18 cellular contexts compared by ENCODE assay signal in genomic region chr4:87018751-87019150, GRCh38.
DNase-seq lines count a peak whose midpoint lies in the region; ATAC-seq and TF ChIP-seq lines count a peak whose summit lies in the region.
"Had no signal": no experiment of that assay in that cellular context is flagged by ENCODE, and none has a peak within 500 bp of the region (broad histone marks: within the 10 kb centered on the region; RNA-seq: fewer than 3 reads in every experiment).

No MANE protein-coding gene starts in this region.

- H3K79me2 ChIP-seq in mammary epithelial cell (ENCODE audit: insufficient read depth, low read length) = peaks cover 94% of the 10 kb centered on the region

- POLR2A ChIA-PET in MCF 10A (lab: Yijun Ruan, JAX) = interaction anchor here (0.8 to 1.4 kb wide), 5 partner anchors 9 to 92 kb away, joined by 3 to 7 read pairs (median 5); no protein-coding TSS in a partner anchor

- CTCF ChIA-PET in MCF 10A (lab: Yijun Ruan, JAX) = no interaction called here
- CTCF ChIA-PET in mammary epithelial cell (lab: Charles Lee; ENCODE audit: low non-redundant PET) = no interaction called here

- no peaks in the 10 kb centered on the region for H4K20me1 ChIP-seq in mammary epithelial cell (ENCODE audit: insufficient read depth, low read length)

- H3K9ac ChIP-seq in mammary epithelial cell (ENCODE audit: insufficient read depth, low read length) = no peak overlapping the region

- in situ Hi-C loops in mammary epithelial cell (cut with MboI; ENCODE audit: low sequenced_read_pairs in 2 of 2) = no loop called here

- H3K9me3 Mint-ChIP-seq in MCF 10A (ENCODE audit: unreplicated experiment) (peaks cover 7% of the 10 kb centered on the region), memory B cell (peaks cover 2% of the 10 kb centered on the region)
- H3K9me3 Mint-ChIP-seq: effector memory CD8-positive, alpha-beta T cell; H9 had no signal

- H3K4me1 Mint-ChIP-seq in MCF 10A (ENCODE audit: insufficient read depth, unreplicated experiment) (peaks cover 37% of the 10 kb centered on the region), T-helper 17 cell (peaks cover 56% of the 10 kb centered on the region), memory B cell (peaks cover 35% of the 10 kb centered on the region)

- H3K4me3 Mint-ChIP-seq in MCF 10A (ENCODE audit: unreplicated experiment) (no peak overlapping the region), T-helper 17 cell (no peak overlapping the region), memory B cell (no peak overlapping the region)
- H3K4me3 Mint-ChIP-seq: H9 had no signal

- peaks cover 10% of the 10 kb centered on the region for H3K4me1 ChIP-seq in mammary epithelial cell (ENCODE audit: insufficient read depth, low read length)
- peaks cover 0 to 94% (median 54%) of the 10 kb centered on the region in 4 donors for H3K4me1 ChIP-seq in tibial artery
- H3K4me1 ChIP-seq in upper lobe of right lung = peaks cover 64% of the 10 kb centered on the region

- H3K27ac Mint-ChIP-seq in MCF 10A (ENCODE audit: low read depth, unreplicated experiment) (peak overlapping the region; percentile 69), T-helper 17 cell (peak overlapping the region; percentile 29), memory B cell (peak overlapping the region; percentile 82)

- H3K27me3 Mint-ChIP-seq in MCF 10A (ENCODE audit: insufficient read depth, unreplicated experiment) (no peaks in the 10 kb centered on the region), T-helper 17 cell (no peaks in the 10 kb centered on the region), memory B cell (no peaks in the 10 kb centered on the region)
- H3K27me3 Mint-ChIP-seq: effector memory CD8-positive, alpha-beta T cell had no signal

- dilution Hi-C loops in mammary epithelial cell (cut with HindIII; ENCODE audit: low sequenced_read_pairs) = no loop called here

- H3K36me3 ChIP-seq in mammary epithelial cell (ENCODE audit: insufficient read depth, low read length) (no peaks in the 10 kb centered on the region), tibial artery (no peaks in the 10 kb centered on the region), upper lobe of right lung (no peaks in the 10 kb centered on the region)
- H3K36me3 ChIP-seq: MG63 had no signal

- H2AFZ ChIP-seq in mammary epithelial cell (ENCODE audit: low read depth, low read length) = no peak overlapping the region

- H3K4me3 ChIP-seq in mammary epithelial cell (replicated peaks in 1 of 3; ENCODE audit: insufficient read depth in 1 of 3, low read depth in 2 of 3, low read length in 3 of 3) (no peak overlapping the region), tibial artery (no peak overlapping the region), upper lobe of right lung (no peak overlapping the region)
- H3K4me3 ChIP-seq: MG63, mucosa of descending colon had no signal

- intact Hi-C loops in MCF 10A (cut with micrococcal nuclease) (no loop called here), mammary epithelial cell (cut with micrococcal nuclease) (no loop called here), tibial artery (cut with DNase I; ENCODE audit: low total_unique reads) (no loop called here), upper lobe of right lung (cut with DNase I) (no loop called here)

- H3K4me2 ChIP-seq in mammary epithelial cell (ENCODE audit: insufficient read depth, low read depth, low read length) = no peak overlapping the region

- no peak overlapping the region for H3K27ac ChIP-seq in mammary epithelial cell (ENCODE audit: insufficient read depth, low read depth, low read length)
- peak overlapping the region; percentile 49 to 52 for H3K27ac ChIP-seq in tibial artery
- H3K27ac ChIP-seq in upper lobe of right lung = no peak overlapping the region

- no peaks in the 10 kb centered on the region for H3K9me3 ChIP-seq in mammary epithelial cell (replicated peaks; ENCODE audit: insufficient read depth, low read length)
- no peaks in the 10 kb centered on the region for H3K9me3 ChIP-seq in T-helper 17 cell (ENCODE audit: control insufficient read depth, low read length, poor library complexity, severe bottlenecking)
- no peaks in the 10 kb centered on the region for H3K9me3 ChIP-seq in tibial artery
- H3K9me3 ChIP-seq in upper lobe of right lung = no peaks in the 10 kb centered on the region
- H3K9me3 ChIP-seq: MG63, mucosa of descending colon had no signal

- TF ChIP-seq CTCF in MCF 10A (IDR thresholded peaks at IDR 0.05; ENCODE audit: unreplicated experiment) (no peak), mammary epithelial cell (conservative IDR thresholded peaks at IDR 0.05 in 1 of 2, IDR thresholded peaks at IDR 0.05 in 1 of 2; ENCODE audit: extremely low read depth in 1 of 2, insufficient read depth in 1 of 2, low read depth in 1 of 2, low read length in 2 of 2) (no peak), tibial artery (IDR thresholded peaks at IDR 0.05) (no peak), upper lobe of right lung (IDR thresholded peaks at IDR 0.05) (no peak)

- BruUV-seq in MCF 10A (replicated peaks; lab: Mats Ljungman, UMichigan) (no TSS peak), mammary epithelial cell (replicated peaks; lab: Mats Ljungman, UMichigan) (no TSS peak)

- H3K36me3 Mint-ChIP-seq in MCF 10A (ENCODE audit: insufficient read depth, unreplicated experiment) (peaks cover 27% of the 10 kb centered on the region), T-helper 17 cell (ENCODE audit: low read depth) (peaks cover 6% of the 10 kb centered on the region), memory B cell (no peaks in the 10 kb centered on the region)

- 93% methylated on average over 1 of the region's 1 CpG for WGBS in mammary epithelial cell (ENCODE audit: low coverage, missing lambda C conversion rate)

- ATAC-seq in T-helper 17 cell (no peak), memory B cell (ENCODE audit: low read depth) (peak; percentile 70), upper lobe of right lung (no peak)
- ATAC-seq: effector memory CD8-positive, alpha-beta T cell; mucosa of descending colon had no signal

- DNase-seq in MCF 10A (ENCODE audit: unreplicated experiment) (no peak), mammary epithelial cell (no peak), T-helper 17 cell (no peak), memory B cell (ENCODE audit: low spot score in 2 of 2) (no peak), tibial artery (no peak), NCI-H187 (lab: John Stamatoyannopoulos, UW) (no peak), upper lobe of right lung (no peak), hypothalamus (lab: John Stamatoyannopoulos, UW) (no peak)
- DNase-seq: activated CD8-positive, alpha-beta memory T cell treated with anti-CD3 and anti-CD28 coated beads, Interleukin-2, amount 50 U/mL, for 48 hours; caudate nucleus; effector memory CD8-positive, alpha-beta T cell; H9; MG63; mucosa of descending colon; NCI-H187 treated with DMSO at 0.1 percent for 48 hours; NCI-H510A; SHP77; stimulated activated naive CD4-positive, alpha-beta T cell had no signal

- H3K27me3 ChIP-seq in mammary epithelial cell (ENCODE audit: insufficient read depth, low read length) = no peaks in the 10 kb centered on the region
- no peaks in the 10 kb centered on the region for H3K27me3 ChIP-seq in tibial artery
- no peaks in the 10 kb centered on the region for H3K27me3 ChIP-seq in upper lobe of right lung
- H3K27me3 ChIP-seq: MG63 had no signal

Comparison
In these comparisons a context has a peak if more than half of its experiments do, and no peak if none do; other contexts are left out.
1. H3K27ac Mint-ChIP-seq: peak in every context shown above with its lines; median percentile 82 in memory B cell; 69 in MCF 10A; 29 in T-helper 17 cell.
2. H3K27ac ChIP-seq: peak in tibial artery (2 of 2); none in mammary epithelial cell (single experiment) and upper lobe of right lung (single experiment).